Comparison of ENCODE assay signal across 1 cellular context in genomic region chr9:126705311-126705766, GRCh38.
TF ChIP-seq lines count a peak whose summit lies in the region.

No MANE protein-coding gene starts in this region.

TF ChIP-seq in WTC11, 78 proteins besides CTCF, POLR2A, EP300 and RAD21 (continued from another document and continues in another):
- TF ChIP-seq FOXJ3 (CRISPR knock-in tag; IDR thresholded peaks at IDR 0.05; ENCODE audit: borderline replicate concordance) = no peak
- TF ChIP-seq MAX (CRISPR knock-in tag; IDR thresholded peaks at IDR 0.05) = peak; percentile 99
- no peak for TF ChIP-seq ZMAT4 (CRISPR knock-in tag; IDR thresholded peaks at IDR 0.05)
- TF ChIP-seq ZBTB43 (CRISPR knock-in tag; IDR thresholded peaks at IDR 0.05) = no peak
- no peak for TF ChIP-seq ZNF423 (CRISPR knock-in tag; IDR thresholded peaks at IDR 0.05)
- TF ChIP-seq HMGA2 (CRISPR knock-in tag; IDR thresholded peaks at IDR 0.05) = no peak
- TF ChIP-seq ZNF532 (CRISPR knock-in tag; IDR thresholded peaks at IDR 0.05; ENCODE audit: borderline replicate concordance) = no peak
- TF ChIP-seq SOX15 (CRISPR knock-in tag; IDR thresholded peaks at IDR 0.05) = no peak
- TF ChIP-seq MLX (CRISPR knock-in tag; IDR thresholded peaks at IDR 0.05) = no peak
- peak; percentile 83; the same call in 1 of the 2 replicates for TF ChIP-seq RELA (CRISPR knock-in tag; IDR thresholded peaks at IDR 0.05; ENCODE audit: borderline replicate concordance)
- no peak for TF ChIP-seq ZBTB21 (CRISPR knock-in tag; IDR thresholded peaks at IDR 0.05; ENCODE audit: borderline replicate concordance)
- TF ChIP-seq NR3C1 (CRISPR knock-in tag; conservative IDR thresholded peaks at IDR 0.05; ENCODE audit: low read depth) = no peak
- peak; percentile 94 for TF ChIP-seq USF1 (CRISPR knock-in tag; IDR thresholded peaks at IDR 0.05)
- no peak for TF ChIP-seq GABPB1 (CRISPR knock-in tag; IDR thresholded peaks at IDR 0.05)
- TF ChIP-seq EMX1 (CRISPR knock-in tag; IDR thresholded peaks at IDR 0.05) = no peak
- no peak for TF ChIP-seq ATF2 (CRISPR knock-in tag; IDR thresholded peaks at IDR 0.05; ENCODE audit: borderline replicate concordance, low read depth)
- TF ChIP-seq PREB (CRISPR knock-in tag; IDR thresholded peaks at IDR 0.05; ENCODE audit: borderline replicate concordance) = no peak
- TF ChIP-seq E2F1 (CRISPR knock-in tag; IDR thresholded peaks at IDR 0.05) = 0 out of 2 replicates have a peak, but pooled peaks have one; percentile 77
- TF ChIP-seq ZNF121 (CRISPR knock-in tag; IDR thresholded peaks at IDR 0.05) = no peak
- TF ChIP-seq GRHL2 (CRISPR knock-in tag; IDR thresholded peaks at IDR 0.05; ENCODE audit: insufficient replicate concordance, severe bottlenecking) = no peak
- peak; percentile 83; the same call in 1 of the 2 replicates for TF ChIP-seq ESRRA (CRISPR knock-in tag; IDR thresholded peaks at IDR 0.05; ENCODE audit: borderline replicate concordance)
- TF ChIP-seq ZNF425 (CRISPR knock-in tag; conservative IDR thresholded peaks at IDR 0.05) = no peak
- TF ChIP-seq AR (CRISPR knock-in tag; IDR thresholded peaks at IDR 0.05) = no peak
- TF ChIP-seq TP53 (CRISPR knock-in tag; IDR thresholded peaks at IDR 0.05) = peak; percentile 64; the same call in 1 of the 2 replicates
- TF ChIP-seq JUN (CRISPR knock-in tag; IDR thresholded peaks at IDR 0.05) = no peak
- TF ChIP-seq AFF4 (CRISPR knock-in tag; IDR thresholded peaks at IDR 0.05; ENCODE audit: borderline replicate concordance) = no peak
- no peak for TF ChIP-seq ZNF396 (CRISPR knock-in tag; IDR thresholded peaks at IDR 0.05; ENCODE audit: borderline replicate concordance)
- TF ChIP-seq CREM (CRISPR knock-in tag; IDR thresholded peaks at IDR 0.05) = no peak; the same call in 1 of the 2 replicates
- no peak for TF ChIP-seq NR2C2 (CRISPR knock-in tag; IDR thresholded peaks at IDR 0.05)
- no peak for TF ChIP-seq CBFB (CRISPR knock-in tag; IDR thresholded peaks at IDR 0.05; ENCODE audit: low read depth)
